Comparison of ENCODE assay signal across 6 cellular contexts in the genomic region with DNA sequence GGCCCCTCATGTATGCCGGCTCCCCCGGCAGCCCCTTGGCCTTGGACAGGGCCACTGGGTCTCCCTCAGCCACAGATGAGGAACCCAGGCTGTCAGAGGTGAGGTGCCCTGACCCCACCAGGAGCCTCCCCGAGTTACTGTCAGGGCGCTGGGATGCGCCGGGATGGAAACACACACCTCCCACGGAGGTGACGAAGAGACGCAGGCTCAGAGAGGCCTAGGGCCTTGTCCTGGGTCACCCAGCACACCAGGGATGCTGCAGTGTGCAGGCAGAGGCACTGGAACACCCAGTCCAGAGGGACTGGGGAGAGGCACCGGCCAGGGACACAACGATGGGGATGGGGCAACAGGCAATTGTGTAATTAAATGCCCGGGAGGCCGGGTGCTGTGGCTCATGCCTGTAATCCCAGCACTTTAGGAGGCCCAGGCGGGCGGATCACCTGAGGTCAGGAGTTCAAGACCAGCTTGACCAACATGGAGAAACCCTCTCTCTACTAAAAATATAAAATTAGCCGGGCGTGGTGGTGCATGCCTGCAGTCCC.
"Had no signal": no experiment of that assay in that cellular context is flagged by ENCODE, and none has a peak within 500 bp of the region (broad histone marks: within the 10 kb centered on the region; RNA-seq: fewer than 3 reads in every experiment).

No MANE protein-coding gene starts in this region.

- H3K4me1 ChIP-seq: foreskin keratinocyte, SJSA1 had no signal

- H3K36me3 ChIP-seq: heart left ventricle, neutrophil, SJSA1 had no signal

- FAIRE-seq: islet of Langerhans had no signal

- DNase-seq: foreskin keratinocyte had no signal

- H3K27me3 ChIP-seq: SJSA1 had no signal

- H3K27ac ChIP-seq: foreskin keratinocyte, neutrophil, SJSA1, VCaP had no signal

- H3K4me3 ChIP-seq: SJSA1 had no signal

- H3K9me3 ChIP-seq: heart left ventricle, neutrophil, SJSA1 had no signal
